ENCODE assay signal across 15 cellular contexts in genomic region chr11:102396708-102397563, GRCh38. TPM values are rescaled to one million over a fixed set of nuclear protein-coding genes. Genes with fewer than 3 reads are reported as not detected.
DNase-seq lines count a peak whose midpoint lies in the region; ATAC-seq, FAIRE-seq and TF ChIP-seq lines count a peak whose summit lies in the region.
"Had no signal": no experiment of that assay in that cellular context is flagged by ENCODE, and none has a peak within 500 bp of the region (broad histone marks: within the 10 kb centered on the region; RNA-seq: fewer than 3 reads in every experiment).

No MANE protein-coding gene starts in this region.

- TF ChIP-seq CTCF in CD8-positive, alpha-beta T cell (IDR thresholded peaks at IDR 0.05): no peak
- TF ChIP-seq CTCF in activated CD8-positive, alpha-beta T cell treated with anti-CD3 and anti-CD28 coated beads for 36 hours (IDR thresholded peaks at IDR 0.05): no peak
- no peak for TF ChIP-seq CTCF in mesothelial cell of epicardium (IDR thresholded peaks at IDR 0.05; ENCODE audit: unreplicated experiment)

- H3K4me3 Mint-ChIP-seq in CD8-positive, alpha-beta T cell: peak overlapping the region; percentile 27
- no peak overlapping the region for H3K4me3 Mint-ChIP-seq in activated CD8-positive, alpha-beta T cell treated with anti-CD3 and anti-CD28 coated beads for 36 hours
- H3K4me3 Mint-ChIP-seq in mesothelial cell of epicardium: no peak overlapping the region

- H3K36me3 Mint-ChIP-seq in CD8-positive, alpha-beta T cell: peaks cover 83% of the 10 kb centered on the region
- H3K36me3 Mint-ChIP-seq in activated CD8-positive, alpha-beta T cell treated with anti-CD3 and anti-CD28 coated beads for 36 hours (ENCODE audit: low read depth): peaks cover 66% of the 10 kb centered on the region
- H3K36me3 Mint-ChIP-seq in mesothelial cell of epicardium: peaks cover 29% of the 10 kb centered on the region

- peak overlapping the region; percentile 83 for H3K27ac Mint-ChIP-seq in CD8-positive, alpha-beta T cell
- peak overlapping the region; percentile 79 for H3K27ac Mint-ChIP-seq in activated CD8-positive, alpha-beta T cell treated with anti-CD3 and anti-CD28 coated beads for 36 hours
- H3K27ac Mint-ChIP-seq in mesothelial cell of epicardium: no peak overlapping the region

- peaks cover 28% of the 10 kb centered on the region for H3K4me1 ChIP-seq in CD8-positive, alpha-beta T cell (ENCODE audit: insufficient read depth, low read length)

- H3K9me3 Mint-ChIP-seq in CD8-positive, alpha-beta T cell: no peaks in the 10 kb centered on the region
- H3K9me3 Mint-ChIP-seq in activated CD8-positive, alpha-beta T cell treated with anti-CD3 and anti-CD28 coated beads for 36 hours: no peaks in the 10 kb centered on the region
- H3K9me3 Mint-ChIP-seq in mesothelial cell of epicardium: no peaks in the 10 kb centered on the region

- FAIRE-seq in GM12891 (lab: Jason Lieb, UNC): peak; percentile 47

- intact Hi-C loops in CD8-positive, alpha-beta T cell (cut with DNase I, micrococcal nuclease): no loop called here
- intact Hi-C loops in activated CD8-positive, alpha-beta T cell treated with anti-CD3 and anti-CD28 coated beads for 36 hours (cut with micrococcal nuclease): loop anchor here (1.0 kb wide), 1 partner anchor 50 kb away; no protein-coding TSS in a partner anchor

- no peak overlapping the region for H3K4me3 ChIP-seq in CD8-positive, alpha-beta T cell (ENCODE audit: low read depth, low read length)
- H3K4me3 ChIP-seq: HAP-1, lung, SJSA1, thoracic aorta had no signal

- no peaks in the 10 kb centered on the region for H3K27me3 Mint-ChIP-seq in CD8-positive, alpha-beta T cell (ENCODE audit: low read depth)
- H3K27me3 Mint-ChIP-seq in activated CD8-positive, alpha-beta T cell treated with anti-CD3 and anti-CD28 coated beads for 36 hours: no peaks in the 10 kb centered on the region
- no peaks in the 10 kb centered on the region for H3K27me3 Mint-ChIP-seq in mesothelial cell of epicardium (ENCODE audit: low read depth)

- POLR2A ChIA-PET in CD8-positive, alpha-beta T cell (lab: Charles Lee): interaction anchor here (1.6 to 2.9 kb wide), 2 partner anchors 10 to 17 kb away, joined by 4 to 11 read pairs; no protein-coding TSS in a partner anchor
- POLR2A ChIA-PET in activated CD8-positive, alpha-beta T cell treated with anti-CD3 and anti-CD28 coated beads for 36 hours (lab: Charles Lee): interaction anchor here (0.9 to 1.6 kb wide), 5 partner anchors 9 to 56 kb away, joined by 3 to 5 read pairs (median 3); partner anchors contain the start of gene TMEM123

- no peaks in the 10 kb centered on the region for H3K9me3 ChIP-seq in CD8-positive, alpha-beta T cell (ENCODE audit: low read length)
- H3K9me3 ChIP-seq: HAP-1, SJSA1, thoracic aorta had no signal

- H3K27me3 ChIP-seq in CD8-positive, alpha-beta T cell (ENCODE audit: insufficient read depth, low read length): no peaks in the 10 kb centered on the region
- H3K27me3 ChIP-seq: SJSA1 had no signal

- H3K4me1 Mint-ChIP-seq in CD8-positive, alpha-beta T cell (ENCODE audit: low read depth): peaks cover 58% of the 10 kb centered on the region
- peaks cover 44% of the 10 kb centered on the region for H3K4me1 Mint-ChIP-seq in activated CD8-positive, alpha-beta T cell treated with anti-CD3 and anti-CD28 coated beads for 36 hours (ENCODE audit: low read depth)
- no peaks in the 10 kb centered on the region for H3K4me1 Mint-ChIP-seq in mesothelial cell of epicardium

- no peak overlapping the region for H3K27ac ChIP-seq in CD8-positive, alpha-beta T cell (ENCODE audit: low read depth, low read length)
- H3K27ac ChIP-seq: HL-60, SJSA1, thoracic aorta had no signal

- H3K36me3 ChIP-seq in CD8-positive, alpha-beta T cell (ENCODE audit: insufficient read depth, low read length): peaks cover 15% of the 10 kb centered on the region

- no peak for ATAC-seq in CD8-positive, alpha-beta T cell
- peak; percentile 63 for ATAC-seq in activated CD8-positive, alpha-beta T cell treated with anti-CD3 and anti-CD28 coated beads for 36 hours

- no peak for TF ChIP-seq POLR2A in GM12891 (IDR thresholded peaks at IDR 0.05; ENCODE audit: low read depth, low read length)

- DNase-seq in CD8-positive, alpha-beta T cell: no peak
- DNase-seq in GM12891 (ENCODE audit: insufficient read length, low spot score): no peak
- DNase-seq in activated CD8-positive, alpha-beta T cell treated with anti-CD3 and anti-CD28 coated beads for 36 hours: no peak
- DNase-seq in fibroblast of peridontal ligament (ENCODE audit: extremely low read depth): peak; percentile 11
- no peak for DNase-seq in NCI-H1105 (lab: John Stamatoyannopoulos, UW)
- no peak for DNase-seq in mesothelial cell of epicardium (ENCODE audit: low spot score in 2 of 2, unreplicated experiment in 2 of 2)
- no peak for DNase-seq in NCI-H2029 (lab: John Stamatoyannopoulos, UW)
- DNase-seq: activated effector memory CD4-positive, alpha-beta T cell treated with anti-CD3 and anti-CD28 coated beads, Interleukin-2, amount 50 U/mL, for 16 hours; NCI-H2107; stimulated activated CD4-positive, alpha-beta T cell treated with anti-CD3 and anti-CD28 coated beads, Interleukin-12 subunit alpha, Interleukin-12 subunit beta, amount 100 ng/mL, for 4 hours had no signal

- CTCF ChIA-PET in CD8-positive, alpha-beta T cell (lab: Charles Lee): interaction anchor here (1.0 to 1.7 kb wide), 5 partner anchors 10 to 109 kb away, joined by 3 to 7 read pairs (median 4); no protein-coding TSS in a partner anchor
- CTCF ChIA-PET in activated CD8-positive, alpha-beta T cell treated with anti-CD3 and anti-CD28 coated beads for 36 hours (lab: Charles Lee): interaction anchor here (0.6 to 3.0 kb wide), 9 partner anchors 10 to 99 kb away, joined by 3 to 12 read pairs (median 5); no protein-coding TSS in a partner anchor

TF ChIP-seq in GM12891, 5 proteins besides CTCF, POLR2A, EP300 and RAD21:
- no peak for TF ChIP-seq SPI1 (IDR thresholded peaks at IDR 0.05; ENCODE audit: low read depth, low read length)
- TF ChIP-seq POU2F2 (IDR thresholded peaks at IDR 0.05; ENCODE audit: low read depth, low read length): no peak
- no peak for TF ChIP-seq PAX5 (IDR thresholded peaks at IDR 0.05; ENCODE audit: insufficient read depth, low read length, severe bottlenecking)
- TF ChIP-seq POLR2AphosphoS5 (IDR thresholded peaks at IDR 0.05; ENCODE audit: low read depth, low read length): no peak
- no peak for TF ChIP-seq TAF1 (IDR thresholded peaks at IDR 0.05; ENCODE audit: low read depth, low read length)

RNA-seq across cellular contexts. Expression of gene BIRC2, which starts 49.9 kb away (rescaled TPM):
- 100 to 1,000 TPM; 161 to 178 TPM for total RNA-seq in CD8-positive, alpha-beta T cell
- polyA plus RNA-seq in GM12891 (2012; ENCODE audit: low read depth, missing spikeins): 19.6 TPM
- 10 to 100 TPM; 29.8 to 32.9 TPM for total RNA-seq in activated CD8-positive, alpha-beta T cell treated with anti-CD3 and anti-CD28 coated beads for 36 hours
- total RNA-seq in mesothelial cell of epicardium: 39.8 to 42.8 TPM (median 42.7 TPM) in 3 replicates

RNA-seq across cellular contexts. Expression of gene TMEM123, which starts 55.6 kb away (rescaled TPM):
- total RNA-seq in CD8-positive, alpha-beta T cell: 100 to 1,000 TPM; 320 to 330 TPM
- 62.2 TPM for polyA plus RNA-seq in GM12891 (2012; ENCODE audit: low read depth, missing spikeins)
- 100 to 1,000 TPM; 234 to 235 TPM for total RNA-seq in activated CD8-positive, alpha-beta T cell treated with anti-CD3 and anti-CD28 coated beads for 36 hours
- total RNA-seq in mesothelial cell of epicardium: 131 to 144 TPM (median 137 TPM) in 3 replicates
